ENCODE assay signal across 8 cellular contexts in genomic region chr1:67532452-67533216, GRCh38.
DNase-seq lines count a peak whose midpoint lies in the region; ATAC-seq, FAIRE-seq and TF ChIP-seq lines count a peak whose summit lies in the region.

No MANE protein-coding gene starts in this region.

- peak; percentile 72 for DNase-seq in A172 (ENCODE audit: low spot score)
- DNase-seq in GM06990 (ENCODE audit: extremely low read depth, insufficient read length), result peak; percentile 6
- DNase-seq in NCI-H2029 (lab: John Stamatoyannopoulos, UW), result peak; percentile 70
- DNase-seq in foreskin melanocyte, result peak; percentile 76
- DNase-seq in osteoblast (ENCODE audit: insufficient read length, low spot score, missing footprints), result peak; percentile 85
- DNase-seq in stimulated activated CD4-positive, alpha-beta T cell treated with anti-CD3 and anti-CD28 coated beads, Interleukin-12 subunit alpha, Interleukin-12 subunit beta, amount 100 ng/mL, for 4 hours, result no peak

- peak overlapping the region; percentile 50 for H2AFZ ChIP-seq in osteoblast (ENCODE audit: low read length)

- peak; percentile 68 for ATAC-seq in HG02870 (IDR thresholded peaks at IDR 0.05; ENCODE audit: unreplicated experiment)

- H3K27ac ChIP-seq in osteoblast (ENCODE audit: low read depth, low read length), result no peak overlapping the region

- no peaks in the 10 kb centered on the region for H3K4me1 ChIP-seq in osteoblast (ENCODE audit: insufficient read depth, low read length)

- FAIRE-seq in TTC549 (lab: Jason Lieb, UNC), result peak; percentile 62

- TF ChIP-seq CTCF in GM06990 (IDR thresholded peaks at IDR 0.05; ENCODE audit: insufficient read depth, low read length, poor library complexity, severe bottlenecking) (peak; percentile 57), osteoblast (IDR thresholded peaks at IDR 0.05; ENCODE audit: extremely low read depth, low read depth, low read length) (peak; percentile 72)

- H4K20me1 ChIP-seq in osteoblast (ENCODE audit: insufficient read depth, low read length), result no peaks in the 10 kb centered on the region

- H3K36me3 ChIP-seq in GM06990 (ENCODE audit: control insufficient read depth, insufficient read depth, low read length) (no peaks in the 10 kb centered on the region), osteoblast (ENCODE audit: insufficient read depth, low read length) (no peaks in the 10 kb centered on the region)

- H3K4me3 ChIP-seq in GM06990 (replicated peaks; ENCODE audit: low read depth, low read length) (no peak overlapping the region), osteoblast (ENCODE audit: insufficient read depth, low read length) (no peak overlapping the region)

- H3K4me2 ChIP-seq in osteoblast (ENCODE audit: insufficient read depth, low read length), result no peak overlapping the region

- H3K79me2 ChIP-seq in osteoblast (ENCODE audit: insufficient read depth, low read length), result no peaks in the 10 kb centered on the region

- H3K27me3 ChIP-seq in GM06990 (replicated peaks; ENCODE audit: control insufficient read depth, insufficient read depth, low read length), result no peaks in the 10 kb centered on the region; the same call in 1 of the 2 replicates
- no peaks in the 10 kb centered on the region for H3K27me3 ChIP-seq in osteoblast (ENCODE audit: insufficient read depth, low read length)

- no peaks in the 10 kb centered on the region for H3K9me3 ChIP-seq in osteoblast (ENCODE audit: low read depth, low read length)
